In the genomic region with DNA sequence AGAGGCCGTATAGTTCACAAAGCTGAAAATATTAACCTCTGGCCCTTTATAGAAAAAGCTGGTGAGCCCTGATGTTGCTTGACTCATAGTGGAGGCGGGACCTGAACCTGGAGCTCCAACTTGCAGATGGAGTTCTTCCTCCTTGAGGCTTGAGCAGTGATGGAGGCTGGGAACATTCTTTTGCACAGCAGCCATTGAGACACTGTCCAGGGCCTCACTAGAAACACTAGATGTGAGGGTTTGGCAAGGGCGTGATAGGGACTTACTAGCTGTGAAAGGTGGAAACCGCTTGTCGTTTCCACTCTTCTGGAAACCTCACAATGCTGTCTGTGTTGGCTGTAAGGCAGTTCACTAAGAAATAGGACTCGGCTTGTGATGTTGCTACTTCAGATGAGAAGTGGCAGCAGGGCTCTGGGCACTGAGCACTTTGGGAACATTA, we compare ENCODE assay signal across 9 cellular contexts. TPM values are rescaled to one million over a fixed set of nuclear protein-coding genes. Genes with fewer than 3 reads are reported as not detected.
DNase-seq lines count a peak whose midpoint lies in the region; ATAC-seq and TF ChIP-seq lines count a peak whose summit lies in the region.
"Had no signal": no experiment of that assay in that cellular context is flagged by ENCODE, and none has a peak within 500 bp of the region (broad histone marks: within the 10 kb centered on the region; RNA-seq: fewer than 3 reads in every experiment).

No MANE protein-coding gene starts in this region.

- H4K20me1 ChIP-seq in OCI-LY7 (ENCODE audit: insufficient read depth, low read length), result no peaks in the 10 kb centered on the region

- CTCF ChIA-PET in OCI-LY7 (lab: Charles Lee; ENCODE audit: unreplicated experiment), result interaction anchor here (0.6 to 1.4 kb wide), 2 partner anchors 9 to 138 kb away, joined by 3 read pairs; no protein-coding TSS in a partner anchor

- peaks cover 18% of the 10 kb centered on the region for H3K36me3 ChIP-seq in OCI-LY7 (ENCODE audit: insufficient read depth, low read length)
- H3K36me3 ChIP-seq in thoracic aorta, result no peaks in the 10 kb centered on the region

- peak overlapping the region; percentile 74; the same call in 1 of the 2 replicates for H2AFZ ChIP-seq in OCI-LY7 (ENCODE audit: low read length)

- peaks cover 4% of the 10 kb centered on the region; the same call in 1 of the 2 replicates for H3K79me2 ChIP-seq in OCI-LY7 (ENCODE audit: insufficient read depth, low read depth, low read length)

- H3K4me3 ChIP-seq in OCI-LY7 (ENCODE audit: low read depth, low read length, poor library complexity, severe bottlenecking), result peak overlapping the region; percentile 60
- no peak overlapping the region for H3K4me3 ChIP-seq in thoracic aorta

- TF ChIP-seq CTCF in OCI-LY7 (conservative IDR thresholded peaks at IDR 0.05; ENCODE audit: low read length) (no peak), thoracic aorta (IDR thresholded peaks at IDR 0.05) (no peak)

- H3K27me3 ChIP-seq in thoracic aorta (replicated peaks; ENCODE audit: insufficient read depth), result no peaks in the 10 kb centered on the region

- no peaks in the 10 kb centered on the region for H3K9me2 ChIP-seq in OCI-LY7 (ENCODE audit: insufficient read depth, low read length)

- ATAC-seq in GM18907 (IDR thresholded peaks at IDR 0.05; ENCODE audit: unreplicated experiment), result peak; percentile 29
- no peak for ATAC-seq in thoracic aorta (ENCODE audit: insufficient number of reproducible peaks, low FRiP score, low read depth)

- H3K4me1 ChIP-seq in OCI-LY7 (ENCODE audit: insufficient read depth, low read length, poor library complexity, severe bottlenecking) (peaks cover 73% of the 10 kb centered on the region), thoracic aorta (ENCODE audit: control insufficient read depth in 1 of 2, low read depth in 2 of 2) (peaks cover 31 to 74% of the 10 kb centered on the region in 2 donors)

- TSS peak; percentile 70 for BruUV-seq in OCI-LY7 (replicated peaks; lab: Mats Ljungman, UMichigan)

- intact Hi-C loops in OCI-LY7 (cut with micrococcal nuclease; ENCODE audit: unreplicated experiment), result loop anchor here (1.0 kb wide), 1 partner anchor 12 kb away; a partner anchor contains a TSS

- POLR2A ChIA-PET in OCI-LY7 (lab: Charles Lee), result interaction anchor here (0.5 to 2.2 kb wide), 16 partner anchors 9 to 672 kb away, joined by 3 to 16 read pairs (median 4); a partner anchor contains a TSS

- DNase-seq in OCI-LY7 (ENCODE audit: low spot score) (no peak), iris pigment epithelial cell (ENCODE audit: low read depth) (peak; percentile 67), thoracic aorta (ENCODE audit: low spot score) (no peak), medulla oblongata (ENCODE audit: extremely low spot score) (no peak), cerebellum (ENCODE audit: low spot score) (no peak), NCI-H2196 (lab: John Stamatoyannopoulos, UW; ENCODE audit: unreplicated experiment) (no peak)
- DNase-seq in activated CD4-positive, alpha-beta T cell treated with anti-CD3 and anti-CD28 coated beads, Interleukin-2, amount 50 U/mL, for 1 hour, result no peak
- DNase-seq: activated naive CD4-positive, alpha-beta T cell treated with Interleukin-2 at 50 U/mL for 16 hours had no signal

- H3K4me2 ChIP-seq in OCI-LY7 (ENCODE audit: low read length), result peak overlapping the region; percentile 88

- no peaks in the 10 kb centered on the region for H3K9me3 ChIP-seq in OCI-LY7 (ENCODE audit: low read length)
- no peaks in the 10 kb centered on the region for H3K9me3 ChIP-seq in thoracic aorta

- H3K27ac ChIP-seq in OCI-LY7 (ENCODE audit: low read depth, low read length, poor library complexity, severe bottlenecking) (peak overlapping the region; percentile 94), thoracic aorta (peak overlapping the region; percentile 58 to 66)

RNA-seq across cellular contexts. Expression of a gene that starts 12.5 kb away (rescaled TPM):
- total RNA-seq in OCI-LY7 (2014; rRNA removed; shearing (Covaris generic)), result 15.3 and 16.1 TPM in 2 replicates
- 11.8 and 14.6 TPM in 2 replicates for total RNA-seq in OCI-LY7 (2022)
- total RNA-seq in thoracic aorta, result 100 to 1,000 TPM in 1 of 2 donors, 10 to 100 TPM in 1; 73.3 to 113 TPM
- 10.8 TPM for total RNA-seq in cerebellum
